26 cellular contexts compared by ENCODE assay signal in genomic region chrX:150846130-150846529, GRCh38. TPM values are rescaled to one million over a fixed set of nuclear protein-coding genes. Genes with fewer than 3 reads are reported as not detected.
A peak's percentile ranks its signal among the peaks of the same experiment; 100 is the strongest.
DNase-seq lines count a peak whose midpoint lies in the region; ATAC-seq, FAIRE-seq and TF ChIP-seq lines count a peak whose summit lies in the region.
"Had no signal": no experiment of that assay in that cellular context is flagged by ENCODE, and none has a peak within 500 bp of the region (broad histone marks: within the 10 kb centered on the region; RNA-seq: fewer than 3 reads in every experiment).

No MANE protein-coding gene starts in this region.

- no peaks in the 10 kb centered on the region for H3K9me3 ChIP-seq in mammary epithelial cell (replicated peaks; ENCODE audit: insufficient read depth, low read length)
- H3K9me3 ChIP-seq in psoas muscle, result no peaks in the 10 kb centered on the region
- H3K9me3 ChIP-seq: BE2C; BLaER1 treated with 17β-estradiol and CSF1 and Interleukin-3, amounts not matched to agents 10 nM and 100 nM had no signal

- H3K79me2 ChIP-seq in mammary epithelial cell (ENCODE audit: insufficient read depth, low read length), result peaks cover 32% of the 10 kb centered on the region

- H3K36me3 Mint-ChIP-seq in MCF 10A (ENCODE audit: insufficient read depth, unreplicated experiment), result peaks cover 4% of the 10 kb centered on the region
- peaks cover 3% of the 10 kb centered on the region for H3K36me3 Mint-ChIP-seq in activated naive CD8-positive, alpha-beta T cell treated with anti-CD3 and anti-CD28 coated beads for 36 hours
- H3K36me3 Mint-ChIP-seq: CD14-positive monocyte; CD8-positive, alpha-beta memory T cell had no signal

- dilution Hi-C loops in mammary epithelial cell (cut with HindIII; ENCODE audit: low sequenced_read_pairs), result no loop called here

- no peaks in the 10 kb centered on the region for H4K20me1 ChIP-seq in mammary epithelial cell (ENCODE audit: insufficient read depth, low read length)

- in situ Hi-C loops in mammary epithelial cell (cut with MboI; ENCODE audit: low sequenced_read_pairs in 2 of 2), result no loop called here

- peak overlapping the region; percentile 88 for H3K27ac Mint-ChIP-seq in MCF 10A (ENCODE audit: low read depth, unreplicated experiment)
- H3K27ac Mint-ChIP-seq in activated naive CD8-positive, alpha-beta T cell treated with anti-CD3 and anti-CD28 coated beads for 36 hours, result no peak overlapping the region
- H3K27ac Mint-ChIP-seq: CD4-positive, alpha-beta T cell; CD8-positive, alpha-beta memory T cell had no signal

- no peak overlapping the region for H2AFZ ChIP-seq in mammary epithelial cell (ENCODE audit: low read depth, low read length)
- H2AFZ ChIP-seq: GM23248 had no signal

- no peak overlapping the region for H3K9ac ChIP-seq in mammary epithelial cell (ENCODE audit: insufficient read depth, low read length)
- H3K9ac ChIP-seq: BLaER1 treated with 17β-estradiol and CSF1 and Interleukin-3, amounts not matched to agents 10 nM and 100 nM; GM23248 had no signal

- WGBS in mammary epithelial cell (ENCODE audit: low coverage, missing lambda C conversion rate), result 95% methylated on average over 5 of the region's 5 CpGs
- 91 to 97% (median 92%) methylated on average over 3 to 5 of the region's 5 CpGs for WGBS in psoas muscle, 3 donors

- FAIRE-seq in RCC 7860 (lab: Jason Lieb, UNC), result no peak
- FAIRE-seq: A204.1, D721Med, GM12878, GM18507, H1 had no signal

- no peak for ATAC-seq in psoas muscle
- ATAC-seq: GM12878 had no signal

- BruUV-seq in MCF 10A (replicated peaks; lab: Mats Ljungman, UMichigan) (no TSS peak), mammary epithelial cell (replicated peaks; lab: Mats Ljungman, UMichigan) (no TSS peak)

- H3K4me3 ChIP-seq in mammary epithelial cell (replicated peaks in 1 of 3; ENCODE audit: insufficient read depth in 1 of 3, low read depth in 2 of 3, low read length in 3 of 3), result no peak overlapping the region
- no peak overlapping the region for H3K4me3 ChIP-seq in psoas muscle
- H3K4me3 ChIP-seq: BLaER1 treated with 17β-estradiol and CSF1 and Interleukin-3, amounts not matched to agents 10 nM and 100 nM; GM12878; GM23248 had no signal

- DNase-seq in MCF 10A (ENCODE audit: unreplicated experiment) (no peak), mammary epithelial cell (no peak), epithelial cell of prostate (ENCODE audit: low read depth, low spot score) (no peak), psoas muscle (no peak), RCC 7860 (ENCODE audit: low spot score) (no peak)
- DNase-seq in activated naive CD8-positive, alpha-beta T cell treated with anti-CD3 and anti-CD28 coated beads for 36 hours, result no peak
- DNase-seq: ACHN; AML-193; BE2C; CD4-positive, alpha-beta T cell; CD8-positive, alpha-beta memory T cell; DMS 273 treated with DMSO at 0.1 percent for 48 hours; DMS79; EL; GDM1; GM23248; H7; HCEC 1CT had no signal

- no peak overlapping the region for H3K4me3 Mint-ChIP-seq in MCF 10A (ENCODE audit: unreplicated experiment)
- no peak overlapping the region for H3K4me3 Mint-ChIP-seq in activated naive CD8-positive, alpha-beta T cell treated with anti-CD3 and anti-CD28 coated beads for 36 hours
- H3K4me3 Mint-ChIP-seq: CD14-positive monocyte; CD4-positive, alpha-beta T cell; CD8-positive, alpha-beta memory T cell had no signal

- H3K9me3 Mint-ChIP-seq in MCF 10A (ENCODE audit: unreplicated experiment), result peaks cover 7% of the 10 kb centered on the region
- no peaks in the 10 kb centered on the region for H3K9me3 Mint-ChIP-seq in activated naive CD8-positive, alpha-beta T cell treated with anti-CD3 and anti-CD28 coated beads for 36 hours
- H3K9me3 Mint-ChIP-seq: CD14-positive monocyte; CD4-positive, alpha-beta T cell; CD8-positive, alpha-beta memory T cell had no signal

- no peaks in the 10 kb centered on the region for H3K27me3 Mint-ChIP-seq in MCF 10A (ENCODE audit: insufficient read depth, unreplicated experiment)
- H3K27me3 Mint-ChIP-seq in activated naive CD8-positive, alpha-beta T cell treated with anti-CD3 and anti-CD28 coated beads for 36 hours, result no peaks in the 10 kb centered on the region
- H3K27me3 Mint-ChIP-seq: CD4-positive, alpha-beta T cell; CD8-positive, alpha-beta memory T cell had no signal

- peaks cover 63% of the 10 kb centered on the region for H3K4me1 ChIP-seq in mammary epithelial cell (ENCODE audit: insufficient read depth, low read length)
- peaks cover 32% of the 10 kb centered on the region for H3K4me1 ChIP-seq in psoas muscle
- H3K4me1 ChIP-seq: BE2C had no signal

- no peak for TF ChIP-seq CTCF in MCF 10A (IDR thresholded peaks at IDR 0.05; ENCODE audit: unreplicated experiment)
- TF ChIP-seq CTCF in mammary epithelial cell (conservative IDR thresholded peaks at IDR 0.05 in 1 of 2, IDR thresholded peaks at IDR 0.05 in 1 of 2; ENCODE audit: extremely low read depth in 1 of 2, insufficient read depth in 1 of 2, low read depth in 1 of 2, low read length in 2 of 2), result no peak
- no peak for TF ChIP-seq CTCF in psoas muscle (IDR thresholded peaks at IDR 0.05)

- intact Hi-C loops in MCF 10A (cut with micrococcal nuclease), result no loop called here
- intact Hi-C loops in mammary epithelial cell (cut with micrococcal nuclease), result no loop called here
- intact Hi-C loops in psoas muscle (cut with DNase I), result no loop called here

- H3K4me1 Mint-ChIP-seq in MCF 10A (ENCODE audit: insufficient read depth, unreplicated experiment), result peaks cover 53% of the 10 kb centered on the region
- peaks cover 5% of the 10 kb centered on the region for H3K4me1 Mint-ChIP-seq in activated naive CD8-positive, alpha-beta T cell treated with anti-CD3 and anti-CD28 coated beads for 36 hours

- POLR2A ChIA-PET in MCF 10A (lab: Yijun Ruan, JAX), result no interaction called here

- H3K27ac ChIP-seq in mammary epithelial cell (ENCODE audit: insufficient read depth, low read depth, low read length), result no peak overlapping the region
- peak overlapping the region; percentile 92 for H3K27ac ChIP-seq in epithelial cell of prostate
- peak overlapping the region; percentile 81 for H3K27ac ChIP-seq in psoas muscle
- H3K27ac ChIP-seq: 22Rv1; BLaER1 treated with 17β-estradiol and CSF1 and Interleukin-3, amounts not matched to agents 10 nM and 100 nM; GM23248 had no signal

- H3K36me3 ChIP-seq in mammary epithelial cell (ENCODE audit: insufficient read depth, low read length) (no peaks in the 10 kb centered on the region), psoas muscle (ENCODE audit: insufficient read depth in 1 of 2, low read depth in 1 of 2) (no peaks in the 10 kb centered on the region)
- H3K36me3 ChIP-seq: BE2C; BLaER1 treated with 17β-estradiol and CSF1 and Interleukin-3, amounts not matched to agents 10 nM and 100 nM had no signal

- no peaks in the 10 kb centered on the region for H3K27me3 ChIP-seq in mammary epithelial cell (ENCODE audit: insufficient read depth, low read length)
- no peaks in the 10 kb centered on the region for H3K27me3 ChIP-seq in psoas muscle (ENCODE audit: insufficient read depth in 3 of 3, low read length in 2 of 3)
- H3K27me3 ChIP-seq: BE2C; BLaER1 treated with 17β-estradiol and CSF1 and Interleukin-3, amounts not matched to agents 10 nM and 100 nM had no signal

- H3K4me2 ChIP-seq in mammary epithelial cell (ENCODE audit: insufficient read depth, low read depth, low read length), result no peak overlapping the region

- CTCF ChIA-PET in MCF 10A (lab: Yijun Ruan, JAX) (no interaction called here), mammary epithelial cell (lab: Charles Lee; ENCODE audit: low non-redundant PET) (no interaction called here)

RNA-seq across cellular contexts. Expression of gene CD99L2, which starts 52.3 kb away (rescaled TPM):
- total RNA-seq in MCF 10A (2022) (37.6 and 42.4 TPM in 2 replicates), mammary epithelial cell (10 to 100 TPM; 14.9 to 26.3 TPM), psoas muscle (100 to 1,000 TPM; 106 to 173 (median 136) TPM)
- polyA plus RNA-seq in mammary epithelial cell (15.3 TPM), psoas muscle (100 to 1,000 TPM in 2 of 3 donors, 10 to 100 TPM in 1; 62.7 to 154 (median 104) TPM)
- polyA minus RNA-seq in mammary epithelial cell, result 10.6 TPM
- 1 to 10 TPM; 8.0 to 9.1 TPM for total RNA-seq in activated naive CD8-positive, alpha-beta T cell treated with anti-CD3 and anti-CD28 coated beads for 36 hours
